In genomic region chr22:17380711-17381087, GRCh38 we compare ENCODE assay signal across 1 cellular context.
TF ChIP-seq lines count a peak whose summit lies in the region.

No MANE protein-coding gene starts in this region.

TF ChIP-seq in H1, 55 proteins besides CTCF, POLR2A, EP300 and RAD21:
- no peak for TF ChIP-seq BACH1 (IDR thresholded peaks at IDR 0.05; ENCODE audit: low read length)
- peak; percentile 43 for TF ChIP-seq NANOG (IDR thresholded peaks at IDR 0.05; ENCODE audit: insufficient read depth, low read depth, low read length, poor library complexity, severe bottlenecking)
